21 cellular contexts compared by ENCODE assay signal in genomic region chr17:69535022-69535570, GRCh38.
DNase-seq lines count a peak whose midpoint lies in the region; ATAC-seq and TF ChIP-seq lines count a peak whose summit lies in the region.
"Had no signal": no experiment of that assay in that cellular context is flagged by ENCODE, and none has a peak within 500 bp of the region (broad histone marks: within the 10 kb centered on the region; RNA-seq: fewer than 3 reads in every experiment).

No MANE protein-coding gene starts in this region.

- H3K4me1 Mint-ChIP-seq in activated naive CD8-positive, alpha-beta T cell (ENCODE audit: low read depth) = peaks cover 15% of the 10 kb centered on the region
- peaks cover 20% of the 10 kb centered on the region for H3K4me1 Mint-ChIP-seq in activated naive CD8-positive, alpha-beta T cell treated with anti-CD3 and anti-CD28 coated beads for 36 hours
- H3K4me1 Mint-ChIP-seq in central memory CD8-positive, alpha-beta T cell = no peaks in the 10 kb centered on the region
- H3K4me1 Mint-ChIP-seq: CD4-positive, CD25-positive, alpha-beta regulatory T cell had no signal

- in situ Hi-C loops in transverse colon (cut with MboI; ENCODE audit: low pct_ligation_motif_present in 1 of 4, low pct_unique_long_range_greater_than_20kb in 1 of 4, low sequenced_read_pairs in 3 of 4) = no loop called here

- TF ChIP-seq EP300 in transverse colon (IDR thresholded peaks at IDR 0.05; ENCODE audit: low read depth) = no peak

- peaks cover 28% of the 10 kb centered on the region for H3K36me3 Mint-ChIP-seq in activated naive CD8-positive, alpha-beta T cell
- peaks cover 8% of the 10 kb centered on the region for H3K36me3 Mint-ChIP-seq in activated naive CD8-positive, alpha-beta T cell treated with anti-CD3 and anti-CD28 coated beads for 36 hours
- H3K36me3 Mint-ChIP-seq in central memory CD8-positive, alpha-beta T cell (ENCODE audit: insufficient read depth) = peaks cover 36% of the 10 kb centered on the region

- no peaks in the 10 kb centered on the region for H3K9me3 Mint-ChIP-seq in activated naive CD8-positive, alpha-beta T cell (ENCODE audit: low read depth)
- H3K9me3 Mint-ChIP-seq in activated naive CD8-positive, alpha-beta T cell treated with anti-CD3 and anti-CD28 coated beads for 36 hours = no peaks in the 10 kb centered on the region
- H3K9me3 Mint-ChIP-seq in central memory CD8-positive, alpha-beta T cell = no peaks in the 10 kb centered on the region
- H3K9me3 Mint-ChIP-seq: CD4-positive, CD25-positive, alpha-beta regulatory T cell; H9 had no signal

- TF ChIP-seq POLR2A in transverse colon (IDR thresholded peaks at IDR 0.05) = no peak

- H3K27ac Mint-ChIP-seq in activated naive CD8-positive, alpha-beta T cell = peak overlapping the region; percentile 34
- H3K27ac Mint-ChIP-seq in activated naive CD8-positive, alpha-beta T cell treated with anti-CD3 and anti-CD28 coated beads for 36 hours = no peak overlapping the region
- H3K27ac Mint-ChIP-seq in central memory CD8-positive, alpha-beta T cell (ENCODE audit: low read depth) = peak overlapping the region; percentile 52
- H3K27ac Mint-ChIP-seq: CD4-positive, CD25-positive, alpha-beta regulatory T cell had no signal

- H3K27me3 ChIP-seq in transverse colon (no peaks in the 10 kb centered on the region), right atrium auricular region (no peaks in the 10 kb centered on the region)

- no peak overlapping the region for H3K4me3 Mint-ChIP-seq in activated naive CD8-positive, alpha-beta T cell
- no peak overlapping the region for H3K4me3 Mint-ChIP-seq in activated naive CD8-positive, alpha-beta T cell treated with anti-CD3 and anti-CD28 coated beads for 36 hours
- no peak overlapping the region for H3K4me3 Mint-ChIP-seq in central memory CD8-positive, alpha-beta T cell
- H3K4me3 Mint-ChIP-seq: CD4-positive, CD25-positive, alpha-beta regulatory T cell; H9 had no signal

- no peak overlapping the region for H3K27ac ChIP-seq in transverse colon
- no peak overlapping the region for H3K27ac ChIP-seq in right atrium auricular region
- H3K27ac ChIP-seq: GM23248, HL-60 had no signal

- DNase-seq in activated naive CD8-positive, alpha-beta T cell treated with anti-CD3 and anti-CD28 coated beads for 36 hours = no peak
- DNase-seq in NCI-H1105 treated with DMSO at 0.1 percent for 48 hours (lab: John Stamatoyannopoulos, UW) (peak; percentile 59), transverse colon (peak; percentile 19), NCI-H2081 treated with DMSO at 0.1 percent for 48 hours (lab: John Stamatoyannopoulos, UW) (no peak), HuH-7 (ENCODE audit: low spot score) (no peak), right atrium auricular region (ENCODE audit: low spot score) (no peak)
- DNase-seq in central memory CD8-positive, alpha-beta T cell (ENCODE audit: low spot score in 2 of 2) = no peak
- DNase-seq: CD4-positive, CD25-positive, alpha-beta regulatory T cell; DMS 273 treated with DMSO at 0.1 percent for 48 hours; GM23248; H9; KBM-7; NCI-H1092; NCI-H1694; NCI-H2081; NCI-H226; NCI-H524 treated with DMSO at 0.1 percent for 48 hours; Right ventricle myocardium superior had no signal

- WGBS in transverse colon (ENCODE audit: low coverage in 1 of 2), 2 donors = 63 to 77% methylated on average over 3 to 6 of the region's 6 CpGs

- no peak for TF ChIP-seq CTCF in transverse colon (IDR thresholded peaks at IDR 0.05)
- TF ChIP-seq CTCF in right atrium auricular region (IDR thresholded peaks at IDR 0.05) = no peak

- H3K36me3 ChIP-seq in transverse colon (peaks cover 0 to 6% (median 0%) of the 10 kb centered on the region in 4 donors), right atrium auricular region (no peaks in the 10 kb centered on the region)

- intact Hi-C loops in transverse colon (cut with DNase I; ENCODE audit: low total_unique reads) = no loop called here

- H3K27me3 Mint-ChIP-seq in activated naive CD8-positive, alpha-beta T cell = no peaks in the 10 kb centered on the region
- H3K27me3 Mint-ChIP-seq in activated naive CD8-positive, alpha-beta T cell treated with anti-CD3 and anti-CD28 coated beads for 36 hours = no peaks in the 10 kb centered on the region
- H3K27me3 Mint-ChIP-seq in central memory CD8-positive, alpha-beta T cell = no peaks in the 10 kb centered on the region
- H3K27me3 Mint-ChIP-seq: CD4-positive, CD25-positive, alpha-beta regulatory T cell had no signal

- ATAC-seq in central memory CD8-positive, alpha-beta T cell (replicated peaks; ENCODE audit: extremely low read depth, poor library complexity, severe bottlenecking) = no peak
- ATAC-seq: HepG2 had no signal

- H3K4me3 ChIP-seq in transverse colon (no peak overlapping the region), right atrium auricular region (no peak overlapping the region)
- H3K4me3 ChIP-seq: GM23248 had no signal

- no peaks in the 10 kb centered on the region for H3K9me3 ChIP-seq in transverse colon
- no peaks in the 10 kb centered on the region for H3K9me3 ChIP-seq in right atrium auricular region

- H3K4me1 ChIP-seq in transverse colon (peaks cover 0 to 12% (median 4%) of the 10 kb centered on the region in 4 donors), right atrium auricular region (no peaks in the 10 kb centered on the region)

Comparison
In these comparisons a context has a peak if more than half of its experiments do, and no peak if none do; other contexts are left out.
1. DNase-seq: peak in NCI-H1105 treated with DMSO at 0.1 percent for 48 hours (single experiment) and transverse colon (single experiment); none in activated naive CD8-positive, alpha-beta T cell treated with anti-CD3 and anti-CD28 coated beads for 36 hours (single experiment), central memory CD8-positive, alpha-beta T cell (0 of 2), NCI-H2081 treated with DMSO at 0.1 percent for 48 hours (single experiment), HuH-7 (single experiment) and right atrium auricular region (single experiment).